In the genomic region with DNA sequence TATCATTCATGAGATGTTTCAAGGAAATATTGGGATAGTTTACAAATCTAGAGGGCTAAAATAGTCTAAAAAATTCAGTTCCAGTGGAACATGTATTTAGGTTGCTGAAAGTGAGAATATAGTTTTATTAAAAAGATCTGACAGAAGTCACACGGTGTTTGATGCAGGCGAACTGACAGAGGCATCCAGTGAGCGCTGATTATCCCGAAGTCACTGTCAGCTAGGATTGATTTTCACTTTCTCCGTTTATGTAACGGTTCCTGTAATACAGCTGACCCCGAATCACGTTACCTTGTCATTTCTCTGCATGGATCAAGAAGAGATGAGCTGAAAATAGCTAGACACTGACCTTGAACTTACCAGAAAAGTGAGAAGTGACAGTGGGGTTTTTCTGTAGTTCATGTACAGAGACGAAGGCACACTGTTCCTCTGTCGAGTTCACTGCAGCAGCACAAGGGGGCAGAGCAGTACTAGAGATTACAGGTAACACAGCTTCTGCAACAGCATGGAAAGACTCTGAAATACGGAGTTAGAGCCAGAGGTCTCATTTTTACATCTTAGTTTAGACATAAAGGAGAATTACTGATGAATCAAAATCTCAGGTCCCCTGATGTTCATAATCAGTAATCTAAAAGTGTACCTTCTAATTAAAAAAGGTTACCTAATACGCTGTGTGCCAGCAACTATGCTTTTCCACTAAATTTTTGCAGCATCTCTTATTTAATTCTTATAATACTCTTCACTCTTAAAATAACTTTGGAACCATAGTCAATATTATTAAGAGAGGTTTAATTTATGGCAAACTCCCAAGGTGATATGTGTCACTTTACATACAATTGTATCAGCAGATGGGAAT, we compare ENCODE assay signal across 8 cellular contexts. TPM values are rescaled to one million over a fixed set of nuclear protein-coding genes. Genes with fewer than 3 reads are reported as not detected.
DNase-seq lines count a peak whose midpoint lies in the region; ATAC-seq, FAIRE-seq and TF ChIP-seq lines count a peak whose summit lies in the region.

No MANE protein-coding gene starts in this region.

- no peak overlapping the region for H2BK120ac ChIP-seq in H1 (replicated peaks; ENCODE audit: low read depth, low read length)

- H3K79me1 ChIP-seq in H1 (ENCODE audit: low read depth, low read length) = no peaks in the 10 kb centered on the region

- 72% methylated on average over 12 of the region's 12 CpGs; no CpG with 5 or more reads in 1 of the 2 experiments for WGBS in H1 (ENCODE audit: extremely low coverage in 1 of 2, insufficient coverage in 1 of 2, insufficient read length in 1 of 2, insufficient replicate concordance in 2 of 2, low coverage in 1 of 2, low lambda C conversion rate in 2 of 2, missing lambda C conversion rate in 1 of 2), 2 experiments
- 63% methylated on average over 12 of the region's 12 CpGs for WGBS in tibial nerve, 2 donors

- no peak overlapping the region for H2AK5ac ChIP-seq in H1 (ENCODE audit: low read depth, low read length)

- no peaks in the 10 kb centered on the region for H3K9me3 Mint-ChIP-seq in activated CD4-positive, alpha-beta T cell treated with anti-CD3 and anti-CD28 coated beads, Interleukin-2, amount 10 ng/mL, durations not matched to agents 7 days and 5 days
- H3K9me3 Mint-ChIP-seq in nephron progenitor cell = no peaks in the 10 kb centered on the region

- peaks cover 74% of the 10 kb centered on the region for H3K36me3 Mint-ChIP-seq in activated CD4-positive, alpha-beta T cell treated with anti-CD3 and anti-CD28 coated beads, Interleukin-2, amount 10 ng/mL, durations not matched to agents 7 days and 5 days (ENCODE audit: low read depth)
- H3K36me3 Mint-ChIP-seq in nephron progenitor cell (ENCODE audit: low read depth) = no peaks in the 10 kb centered on the region

- intact Hi-C loops in A673 (cut with micrococcal nuclease; ENCODE audit: unreplicated experiment) = loop anchor here (2.0 to 5.0 kb wide), 2 partner anchors 61 to 95 kb away; no protein-coding TSS in a partner anchor

- H3K18ac ChIP-seq in H1 (ENCODE audit: extremely low read depth, low read length) = no peak overlapping the region

- H3K56ac ChIP-seq in H1 (replicated peaks; ENCODE audit: insufficient read length, low read depth, low read length) = no peak overlapping the region

- H2BK15ac ChIP-seq in H1 (ENCODE audit: low read length) = no peak overlapping the region

- H3K23ac ChIP-seq in H1 (ENCODE audit: insufficient read length) = no peak overlapping the region

- no peak overlapping the region for H4K8ac ChIP-seq in H1 (ENCODE audit: extremely low read depth, insufficient read depth, low read length)

- peak; percentile 92 to 93 for TF ChIP-seq RAD21 in H1 (IDR thresholded peaks at IDR 0.05 in 1 of 2, conservative IDR thresholded peaks at IDR 0.05 in 1 of 2; ENCODE audit: low read depth in 2 of 2, low read length in 2 of 2)

- peak; percentile 89 for ATAC-seq in HG02852 (IDR thresholded peaks at IDR 0.05; ENCODE audit: unreplicated experiment)

- H3K9me3 ChIP-seq in A673 (ENCODE audit: low read depth, low read length, poor library complexity, severe bottlenecking) = no peaks in the 10 kb centered on the region
- no peaks in the 10 kb centered on the region for H3K9me3 ChIP-seq in H1 (ENCODE audit: insufficient read depth in 2 of 2, low read depth in 1 of 2, low read length in 1 of 2)
- no peaks in the 10 kb centered on the region for H3K9me3 ChIP-seq in tibial nerve

- TF ChIP-seq POLR2A in H1 (IDR thresholded peaks at IDR 0.05; ENCODE audit: control extremely low read depth in 1 of 2, low read depth in 2 of 2, low read length in 2 of 2) (no peak), tibial nerve (IDR thresholded peaks at IDR 0.05) (no peak)

- TF ChIP-seq EP300 in H1 (IDR thresholded peaks at IDR 0.05; ENCODE audit: borderline replicate concordance in 1 of 2, low read depth in 2 of 2, low read length in 2 of 2) = no peak
- no peak for TF ChIP-seq EP300 in tibial nerve (IDR thresholded peaks at IDR 0.05)

- no peaks in the 10 kb centered on the region for H3K23me2 ChIP-seq in H1 (ENCODE audit: low read depth, low read length)

- H3K79me2 ChIP-seq in H1 (ENCODE audit: control insufficient read depth in 1 of 2, insufficient read depth in 2 of 2, low read length in 2 of 2) = no peaks in the 10 kb centered on the region

- H3K4me1 ChIP-seq in A673 (ENCODE audit: insufficient read depth, low read length, poor library complexity, severe bottlenecking) = no peaks in the 10 kb centered on the region
- no peaks in the 10 kb centered on the region for H3K4me1 ChIP-seq in H1 (replicated peaks in 1 of 4; ENCODE audit: control insufficient read depth in 3 of 4, insufficient read depth in 4 of 4, low read length in 3 of 4)
- peaks cover 0 to 12% (median 0%) of the 10 kb centered on the region in 4 donors for H3K4me1 ChIP-seq in tibial nerve

- H3K4ac ChIP-seq in H1 (replicated peaks; ENCODE audit: insufficient read length, low read depth, low read length) = no peak overlapping the region

- no peak overlapping the region for H3K4me3 Mint-ChIP-seq in activated CD4-positive, alpha-beta T cell treated with anti-CD3 and anti-CD28 coated beads, Interleukin-2, amount 10 ng/mL, durations not matched to agents 7 days and 5 days
- H3K4me3 Mint-ChIP-seq in nephron progenitor cell = no peak overlapping the region

- no peak overlapping the region for H2BK12ac ChIP-seq in H1 (ENCODE audit: low read depth, low read length)

- H4K5ac ChIP-seq in H1 (ENCODE audit: insufficient read length, low read depth, low read length) = no peak overlapping the region

- CTCF ChIA-PET in A673 (lab: Charles Lee) (interaction anchor here (0.6 to 2.6 kb wide), 3 partner anchors 60 to 171 kb away, joined by 3 to 11 read pairs (median 5); no protein-coding TSS in a partner anchor), H1 (lab: Charles Lee; ENCODE audit: partially characterized antibody) (interaction anchor here (0.6 to 8.9 kb wide), 39 partner anchors 8 to 1128 kb away, joined by 3 to 164 read pairs (median 5); no protein-coding TSS in a partner anchor)
- CTCF ChIA-PET in activated CD4-positive, alpha-beta T cell treated with anti-CD3 and anti-CD28 coated beads, Interleukin-2, amount 10 ng/mL, durations not matched to agents 7 days and 5 days (lab: Charles Lee) = interaction anchor here (0.8 to 1.9 kb wide), 10 partner anchors 9 to 100 kb away, joined by 3 to 5 read pairs (median 4); no protein-coding TSS in a partner anchor

- in situ Hi-C loops in GM13977 (cut with MboI; ENCODE audit: low pct_unique_long_range_greater_than_20kb, low sequenced_read_pairs, unreplicated experiment) = no loop called here

- H2AFZ ChIP-seq in H1 (ENCODE audit: low read length) = peak overlapping the region; percentile 65; the same call in 1 of the 2 replicates

- peaks cover 4% of the 10 kb centered on the region for H3K27me3 ChIP-seq in A673 (replicated peaks; ENCODE audit: insufficient read depth, low read depth, low read length, poor library complexity)
- H3K27me3 ChIP-seq in H1 (replicated peaks in 1 of 4; ENCODE audit: control insufficient read depth in 3 of 4, extremely low read depth in 1 of 4, insufficient read depth in 3 of 4, low read length in 3 of 4) = no peaks in the 10 kb centered on the region
- H3K27me3 ChIP-seq in tibial nerve = no peaks in the 10 kb centered on the region

- H3K4me2 ChIP-seq in H1 (ENCODE audit: insufficient read depth in 1 of 2, low read depth in 2 of 2, low read length in 2 of 2) = no peak overlapping the region

- no peaks in the 10 kb centered on the region for H4K20me1 ChIP-seq in H1 (replicated peaks in 1 of 2; ENCODE audit: control insufficient read depth in 1 of 2, insufficient read depth in 2 of 2, low read length in 2 of 2)

- H3K27me3 Mint-ChIP-seq in activated CD4-positive, alpha-beta T cell treated with anti-CD3 and anti-CD28 coated beads, Interleukin-2, amount 10 ng/mL, durations not matched to agents 7 days and 5 days = no peaks in the 10 kb centered on the region
- peaks cover 4% of the 10 kb centered on the region for H3K27me3 Mint-ChIP-seq in nephron progenitor cell (ENCODE audit: low read depth, poor library complexity)

- peak; percentile 62 for DNase-seq in A673 (ENCODE audit: low spot score)
- DNase-seq in GM13977 (ENCODE audit: low spot score) = no peak
- DNase-seq in NCI-H2171 treated with DMSO at 0.1 percent for 48 hours (lab: John Stamatoyannopoulos, UW) = peak; percentile 90
- peak; percentile 59 for DNase-seq in activated CD4-positive, alpha-beta T cell treated with anti-CD3 and anti-CD28 coated beads, Interleukin-2, amount 10 ng/mL, durations not matched to agents 7 days and 5 days
- DNase-seq in H1 (ENCODE audit: low read depth in 1 of 2, low spot score in 2 of 2) = no peak
- DNase-seq in nephron progenitor cell = peak; percentile 41
- peak in 1 of 2 donors; percentile 33 for DNase-seq in tibial nerve (ENCODE audit: low spot score in 2 of 2)

- peaks cover 74% of the 10 kb centered on the region for H3K4me1 Mint-ChIP-seq in activated CD4-positive, alpha-beta T cell treated with anti-CD3 and anti-CD28 coated beads, Interleukin-2, amount 10 ng/mL, durations not matched to agents 7 days and 5 days
- peaks cover 12% of the 10 kb centered on the region for H3K4me1 Mint-ChIP-seq in nephron progenitor cell

- no peaks in the 10 kb centered on the region for H3K36me3 ChIP-seq in A673 (ENCODE audit: insufficient read depth, low read length, poor library complexity, severe bottlenecking)
- no peaks in the 10 kb centered on the region for H3K36me3 ChIP-seq in H1 (ENCODE audit: control insufficient read depth in 2 of 4, insufficient read depth in 4 of 4, low read length in 3 of 4)
- H3K36me3 ChIP-seq in tibial nerve = no peaks in the 10 kb centered on the region

- H3K14ac ChIP-seq in H1 (ENCODE audit: insufficient read length) = no peak overlapping the region

- H3K27ac Mint-ChIP-seq in activated CD4-positive, alpha-beta T cell treated with anti-CD3 and anti-CD28 coated beads, Interleukin-2, amount 10 ng/mL, durations not matched to agents 7 days and 5 days = peak overlapping the region; percentile 22
- no peak overlapping the region for H3K27ac Mint-ChIP-seq in nephron progenitor cell

- FAIRE-seq in H1 (lab: Jason Lieb, UNC) = peak; percentile 65

- no peak overlapping the region for H3K4me3 ChIP-seq in A673 (ENCODE audit: low read depth, low read length, poor library complexity, severe bottlenecking)
- no peak overlapping the region for H3K4me3 ChIP-seq in H1 (ENCODE audit: extremely low read depth in 1 of 4, insufficient read depth in 2 of 4, low read depth in 3 of 4, low read length in 4 of 4)
- H3K4me3 ChIP-seq in tibial nerve = no peak overlapping the region

- TF ChIP-seq CTCF in A673 (conservative IDR thresholded peaks at IDR 0.05; ENCODE audit: low read depth, low read length) (peak; percentile 75), GM13977 (IDR thresholded peaks at IDR 0.05; ENCODE audit: extremely low read depth, insufficient read depth, missing control alignments) (peak; percentile 75), H1 (IDR thresholded peaks at IDR 0.05; ENCODE audit: control extremely low read depth in 1 of 3, insufficient read depth in 1 of 3, low read depth in 1 of 3, low read length in 3 of 3) (peak; percentile 63 to 86 (median 83)), nephron progenitor cell (IDR thresholded peaks at IDR 0.05) (peak; percentile 62), tibial nerve (IDR thresholded peaks at IDR 0.05) (peak; percentile 41 to 64 (median 51))

- H4K91ac ChIP-seq in H1 (replicated peaks; ENCODE audit: insufficient read length, low read length) = no peak overlapping the region

- no peak overlapping the region for H2BK20ac ChIP-seq in H1 (ENCODE audit: low read length)

- POLR2A ChIA-PET in A673 (lab: Charles Lee; ENCODE audit: low non-redundant PET) (interaction anchor here (0.6 kb wide), 1 partner anchor 77 kb away, joined by 4 read pairs; no protein-coding TSS in a partner anchor), H1 (lab: Charles Lee; ENCODE audit: partially characterized antibody) (interaction anchor here (0.8 kb wide), 1 partner anchor 97 kb away, joined by 3 read pairs; no protein-coding TSS in a partner anchor)
- POLR2A ChIA-PET in activated CD4-positive, alpha-beta T cell treated with anti-CD3 and anti-CD28 coated beads, Interleukin-2, amount 10 ng/mL, durations not matched to agents 7 days and 5 days (lab: Charles Lee) = no interaction called here

- H3K27ac ChIP-seq in A673 (ENCODE audit: low read depth, low read length, poor library complexity, severe bottlenecking) = no peak overlapping the region
- H3K27ac ChIP-seq in H1 (ENCODE audit: low read depth, low read length) = no peak overlapping the region
- H3K27ac ChIP-seq in tibial nerve = no peak overlapping the region

- no TSS peak for BruUV-seq in A673 (replicated peaks; lab: Mats Ljungman, UMichigan)

- no peak overlapping the region for H3K9ac ChIP-seq in H1 (replicated peaks in 1 of 4; ENCODE audit: extremely low read depth in 1 of 4, low read depth in 3 of 4, low read length in 3 of 4)

- H2BK5ac ChIP-seq in H1 (ENCODE audit: low read depth, low read length) = no peak overlapping the region

RNA-seq across cellular contexts. Expression of a gene that starts 33.0 kb away (rescaled TPM):
- total RNA-seq in A673 (2021) = not detected in 2 replicates
- total RNA-seq in activated CD4-positive, alpha-beta T cell treated with anti-CD3 and anti-CD28 coated beads, Interleukin-2, amount 10 ng/mL, durations not matched to agents 7 days and 5 days = 100 to 1,000 TPM; 189 to 197 TPM
- not detected in 2 replicates for total RNA-seq in H1 (2021; fragmentation: NEBNext Ultra II Directional; extraction: Animal tissue kit (Norgen Biotek cat#: 25700))
- 0.03 TPM in 1 of 2 replicates, not detected in the other for polyA plus RNA-seq in H1 (2011; rRNA removed)
- not detected for polyA plus RNA-seq in H1 (2011; cell fraction: cytosol; rRNA removed)
- polyA plus RNA-seq in H1 (2011; cell fraction: nucleus; rRNA removed) = not detected
- polyA plus RNA-seq in H1 (2012, experiment 1 of 2) = 0.19 TPM in 1 of 4 replicates, not detected in the others
- polyA plus RNA-seq in H1 (2012, experiment 2 of 2) = not detected
- polyA plus RNA-seq in H1 (2013, experiment 1 of 2) = 0.02 TPM
- polyA plus RNA-seq in H1 (2013, experiment 2 of 2) = not detected
- not detected in 2 replicates for polyA minus RNA-seq in H1 (2011; rRNA and poly(A)+ RNA removed)
- polyA minus RNA-seq in H1 (2011; cell fraction: cytosol; rRNA and poly(A)+ RNA removed) = not detected
- polyA minus RNA-seq in H1 (2011; cell fraction: nucleus; rRNA and poly(A)+ RNA removed) = 1.1 TPM
- 10 to 100 TPM; 22.6 to 47.4 (median 35.9) TPM for total RNA-seq in tibial nerve

Comparison
In these comparisons a context has a peak if more than half of its experiments do, and no peak if none do; other contexts are left out.
1. DNase-seq: peak in A673 (single experiment), NCI-H2171 treated with DMSO at 0.1 percent for 48 hours (single experiment), activated CD4-positive, alpha-beta T cell treated with anti-CD3 and anti-CD28 coated beads, Interleukin-2, amount 10 ng/mL, durations not matched to agents 7 days and 5 days (single experiment) and nephron progenitor cell (single experiment); none in GM13977 (single experiment) and H1 (0 of 2).
2. RNA of a gene that starts 33.0 kb away (total RNA-seq): 189 to 197 TPM in activated CD4-positive, alpha-beta T cell treated with anti-CD3 and anti-CD28 coated beads, Interleukin-2, amount 10 ng/mL, durations not matched to agents 7 days and 5 days and 22.6 to 47.4 TPM in tibial nerve; not detected in A673 and not detected in H1; every median in the first group is over 10 times any median in the second.
3. Peak in every context shown above with its lines, with median percentiles within 50 percentile points of each other: CTCF ChIP-seq.